24 cellular contexts compared by ENCODE assay signal in the genomic region with DNA sequence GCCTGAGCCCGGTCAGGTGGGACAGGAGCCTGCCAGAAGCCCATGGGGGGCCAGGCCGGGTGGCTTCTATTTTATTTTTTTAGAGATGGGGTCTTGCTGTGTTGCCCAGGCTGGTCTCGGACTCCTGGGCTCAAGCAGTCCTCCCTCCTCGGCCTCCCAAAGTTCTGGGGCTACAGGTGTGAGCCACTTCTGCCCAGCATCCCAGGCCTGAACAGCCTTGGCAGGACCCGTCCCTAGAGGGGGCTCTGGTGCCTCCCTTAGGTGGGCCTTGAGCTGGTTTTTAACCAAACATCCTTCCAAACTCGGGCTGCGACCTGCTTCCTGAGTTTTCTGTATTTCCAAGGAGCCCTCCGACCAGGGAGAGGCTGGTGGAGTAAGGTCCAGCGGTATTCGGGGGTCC. TPM values are rescaled to one million over a fixed set of nuclear protein-coding genes. Genes with fewer than 3 reads are reported as not detected.
A peak's percentile ranks its signal among the peaks of the same experiment; 100 is the strongest.
DNase-seq lines count a peak whose midpoint lies in the region; ATAC-seq and TF ChIP-seq lines count a peak whose summit lies in the region.
"Had no signal": no experiment of that assay in that cellular context is flagged by ENCODE, and none has a peak within 500 bp of the region (broad histone marks: within the 10 kb centered on the region; RNA-seq: fewer than 3 reads in every experiment).

No MANE protein-coding gene starts in this region.

- POLR2A ChIA-PET in activated CD8-positive, alpha-beta T cell treated with anti-CD3 and anti-CD28 coated beads for 36 hours (lab: Charles Lee) = interaction anchor here (0.8 to 1.2 kb wide), 2 partner anchors 52 to 139 kb away, joined by 3 read pairs; a partner anchor contains a TSS
- POLR2A ChIA-PET in activated CD8-positive, alpha-beta T cell treated with anti-CD3 and anti-CD28 coated beads, Interleukin-2, amount 10 ng/mL, durations not matched to agents 7 days and 5 days (lab: Charles Lee) = interaction anchor here (0.6 kb wide), 1 partner anchor 834 kb away, joined by 3 read pairs; no protein-coding TSS in a partner anchor
- POLR2A ChIA-PET in WTC11 (lab: Charles Lee) = no interaction called here

- peaks cover 8% of the 10 kb centered on the region for H3K4me1 Mint-ChIP-seq in activated CD8-positive, alpha-beta T cell treated with anti-CD3 and anti-CD28 coated beads for 36 hours (ENCODE audit: low read depth)
- H3K4me1 Mint-ChIP-seq in activated CD8-positive, alpha-beta T cell treated with anti-CD3 and anti-CD28 coated beads, Interleukin-2, amount 10 ng/mL, durations not matched to agents 7 days and 5 days (ENCODE audit: low read depth) = peaks cover 5% of the 10 kb centered on the region
- H3K4me1 Mint-ChIP-seq in WTC11 = peaks cover 3% of the 10 kb centered on the region

- H3K27me3 ChIP-seq in H7 (ENCODE audit: control insufficient read depth, insufficient read depth, low read length) (peaks cover 67% of the 10 kb centered on the region), kidney epithelial cell (ENCODE audit: control insufficient read depth, insufficient read depth, low read length) (peaks cover 46% of the 10 kb centered on the region)

- H3K36me3 ChIP-seq in H7 (replicated peaks; ENCODE audit: control insufficient read depth, insufficient read depth, low read length) (no peaks in the 10 kb centered on the region), kidney epithelial cell (ENCODE audit: control insufficient read depth, insufficient read depth, low read length) (no peaks in the 10 kb centered on the region)
- H3K36me3 ChIP-seq: sigmoid colon had no signal

- no peak for TF ChIP-seq CTCF in activated CD8-positive, alpha-beta T cell treated with anti-CD3 and anti-CD28 coated beads for 36 hours (IDR thresholded peaks at IDR 0.05)
- no peak for TF ChIP-seq CTCF in WTC11 (IDR thresholded peaks at IDR 0.05)
- peak; percentile 21 for TF ChIP-seq CTCF in kidney epithelial cell (IDR thresholded peaks at IDR 0.05; ENCODE audit: insufficient read depth, low read length, poor library complexity, severe bottlenecking)

- CTCF ChIA-PET in activated CD8-positive, alpha-beta T cell treated with anti-CD3 and anti-CD28 coated beads for 36 hours (lab: Charles Lee) = interaction anchor here (1.0 kb wide), 1 partner anchor 51 kb away, joined by 3 read pairs; a partner anchor contains a TSS
- CTCF ChIA-PET in activated CD8-positive, alpha-beta T cell treated with anti-CD3 and anti-CD28 coated beads, Interleukin-2, amount 10 ng/mL, durations not matched to agents 7 days and 5 days (lab: Charles Lee) = no interaction called here
- CTCF ChIA-PET in WTC11 (lab: Charles Lee) = interaction anchor here (0.5 to 2.4 kb wide), 11 partner anchors 9 to 119 kb away, joined by 3 to 37 read pairs (median 4); a partner anchor contains a TSS

- ATAC-seq in activated CD8-positive, alpha-beta T cell treated with anti-CD3 and anti-CD28 coated beads for 36 hours = no peak
- ATAC-seq in activated CD8-positive, alpha-beta T cell treated with anti-CD3 and anti-CD28 coated beads, Interleukin-2, amount 10 ng/mL, durations not matched to agents 7 days and 5 days = no peak
- peak; percentile 4; the same call in 1 of the 2 replicates for ATAC-seq in WTC11
- no peak for ATAC-seq in HG03095 (IDR thresholded peaks at IDR 0.05; ENCODE audit: unreplicated experiment)
- ATAC-seq: activated CD4-positive, CD25-positive, alpha-beta regulatory T cell treated with anti-CD3 and anti-CD28 coated beads, Interleukin-2, amount 50 U/mL, for 24 hours; naive thymus-derived CD4-positive, alpha-beta T cell; stimulated activated naive B cell treated with anti-CD40 and anti-IgM and Interleukin-4, amounts not matched to agents 10 μg/mL and 1 μg/mL and 100 μg/mL, for 72 hours had no signal

- H3K4me3 Mint-ChIP-seq in activated CD8-positive, alpha-beta T cell treated with anti-CD3 and anti-CD28 coated beads for 36 hours = no peak overlapping the region
- H3K4me3 Mint-ChIP-seq in activated CD8-positive, alpha-beta T cell treated with anti-CD3 and anti-CD28 coated beads, Interleukin-2, amount 10 ng/mL, durations not matched to agents 7 days and 5 days = no peak overlapping the region
- H3K4me3 Mint-ChIP-seq in WTC11 = no peak overlapping the region
- H3K4me3 Mint-ChIP-seq: activated naive CD4-positive, alpha-beta T cell treated with anti-CD3 and anti-CD28 coated beads, Interleukin-2, amount 10 ng/mL, durations not matched to agents 7 days and 5 days; CD14-positive monocyte; central memory CD8-positive, alpha-beta T cell; memory B cell; naive thymus-derived CD4-positive, alpha-beta T cell; stimulated activated naive B cell treated with anti-CD40 and anti-IgM and Interleukin-4, amounts not matched to agents 10 μg/mL and 1 μg/mL and 100 μg/mL, for 72 hours had no signal

- peak; percentile 21 for DNase-seq in activated CD8-positive, alpha-beta T cell treated with anti-CD3 and anti-CD28 coated beads for 36 hours
- DNase-seq in activated CD8-positive, alpha-beta T cell treated with anti-CD3 and anti-CD28 coated beads, Interleukin-2, amount 10 ng/mL, durations not matched to agents 7 days and 5 days = no peak
- DNase-seq in H7 (peak; percentile 89), WTC11 (ENCODE audit: low spot score) (no peak), kidney epithelial cell (ENCODE audit: low read depth) (no peak), GDM1 (lab: John Stamatoyannopoulos, UW) (no peak)
- no peak for DNase-seq in stimulated activated CD4-positive, alpha-beta T cell treated with anti-CD3 and anti-CD28 coated beads, Interleukin-4, amount 100 ng/mL, for 4 hours
- DNase-seq: ACHN; activated naive CD4-positive, alpha-beta T cell treated with anti-CD3 and anti-CD28 coated beads, Interleukin-2, amount 10 ng/mL, durations not matched to agents 7 days and 5 days; activated T-cell treated with anti-CD3 and anti-CD28 coated beads, Interleukin-2, amount 50 U/mL, for 48 hours; effector CD4-positive, alpha-beta T cell; KG1; naive thymus-derived CD4-positive, alpha-beta T cell; NCI-H187 treated with DMSO at 0.1 percent for 48 hours; NCI-H446; sigmoid colon; stimulated activated naive B cell treated with anti-CD40 and anti-IgM and Interleukin-4, amounts not matched to agents 10 μg/mL and 1 μg/mL and 100 μg/mL, for 72 hours had no signal

- no peaks in the 10 kb centered on the region for H3K36me3 Mint-ChIP-seq in activated CD8-positive, alpha-beta T cell treated with anti-CD3 and anti-CD28 coated beads for 36 hours (ENCODE audit: low read depth)
- H3K36me3 Mint-ChIP-seq in activated CD8-positive, alpha-beta T cell treated with anti-CD3 and anti-CD28 coated beads, Interleukin-2, amount 10 ng/mL, durations not matched to agents 7 days and 5 days (ENCODE audit: low read depth) = no peaks in the 10 kb centered on the region
- H3K36me3 Mint-ChIP-seq in WTC11 = no peaks in the 10 kb centered on the region
- H3K36me3 Mint-ChIP-seq: activated naive CD4-positive, alpha-beta T cell treated with anti-CD3 and anti-CD28 coated beads, Interleukin-2, amount 10 ng/mL, durations not matched to agents 7 days and 5 days; memory B cell; naive thymus-derived CD4-positive, alpha-beta T cell had no signal

- H3K27ac Mint-ChIP-seq in activated CD8-positive, alpha-beta T cell treated with anti-CD3 and anti-CD28 coated beads for 36 hours = no peak overlapping the region
- no peak overlapping the region for H3K27ac Mint-ChIP-seq in activated CD8-positive, alpha-beta T cell treated with anti-CD3 and anti-CD28 coated beads, Interleukin-2, amount 10 ng/mL, durations not matched to agents 7 days and 5 days
- H3K27ac Mint-ChIP-seq in WTC11 = no peak overlapping the region
- H3K27ac Mint-ChIP-seq: activated naive CD4-positive, alpha-beta T cell treated with anti-CD3 and anti-CD28 coated beads, Interleukin-2, amount 10 ng/mL, durations not matched to agents 7 days and 5 days; CD14-positive monocyte; memory B cell; naive thymus-derived CD4-positive, alpha-beta T cell; stimulated activated naive B cell treated with anti-CD40 and anti-IgM and Interleukin-4, amounts not matched to agents 10 μg/mL and 1 μg/mL and 100 μg/mL, for 72 hours had no signal

- H3K27me3 Mint-ChIP-seq in activated CD8-positive, alpha-beta T cell treated with anti-CD3 and anti-CD28 coated beads for 36 hours = peaks cover 7% of the 10 kb centered on the region
- H3K27me3 Mint-ChIP-seq in activated CD8-positive, alpha-beta T cell treated with anti-CD3 and anti-CD28 coated beads, Interleukin-2, amount 10 ng/mL, durations not matched to agents 7 days and 5 days (ENCODE audit: low read depth) = peaks cover 7% of the 10 kb centered on the region
- H3K27me3 Mint-ChIP-seq in WTC11 (ENCODE audit: low read depth) = peaks cover 98% of the 10 kb centered on the region

- intact Hi-C loops in activated CD8-positive, alpha-beta T cell treated with anti-CD3 and anti-CD28 coated beads for 36 hours (cut with micrococcal nuclease) = no loop called here

- H3K9me3 Mint-ChIP-seq in activated CD8-positive, alpha-beta T cell treated with anti-CD3 and anti-CD28 coated beads for 36 hours = no peaks in the 10 kb centered on the region
- no peaks in the 10 kb centered on the region for H3K9me3 Mint-ChIP-seq in activated CD8-positive, alpha-beta T cell treated with anti-CD3 and anti-CD28 coated beads, Interleukin-2, amount 10 ng/mL, durations not matched to agents 7 days and 5 days (ENCODE audit: insufficient read depth)
- H3K9me3 Mint-ChIP-seq in WTC11 = no peaks in the 10 kb centered on the region
- H3K9me3 Mint-ChIP-seq: activated naive CD4-positive, alpha-beta T cell treated with anti-CD3 and anti-CD28 coated beads, Interleukin-2, amount 10 ng/mL, durations not matched to agents 7 days and 5 days; central memory CD8-positive, alpha-beta T cell; memory B cell had no signal

- no peak overlapping the region for H3K4me3 ChIP-seq in H7 (ENCODE audit: insufficient read depth, low read depth, low read length)
- no peak overlapping the region for H3K4me3 ChIP-seq in kidney epithelial cell (ENCODE audit: low read depth, low read length)
- H3K4me3 ChIP-seq: esophagus muscularis mucosa, sigmoid colon had no signal

TF ChIP-seq in WTC11, 78 proteins besides CTCF, POLR2A, EP300 and RAD21:
- peak; percentile 72; the same call in 1 of the 2 replicates for TF ChIP-seq ZNF121 (CRISPR knock-in tag; IDR thresholded peaks at IDR 0.05)
- TF ChIP-seq ATF1 (CRISPR knock-in tag; IDR thresholded peaks at IDR 0.05) = no peak
- peak; percentile 86 for TF ChIP-seq GTF2I (CRISPR knock-in tag; conservative IDR thresholded peaks at IDR 0.05)
TF ChIP-seq in WTC11: peak in this region for 2.

RNA-seq across cellular contexts. Expression of a gene that starts 10.5 kb away (rescaled TPM):
- total RNA-seq in activated CD8-positive, alpha-beta T cell treated with anti-CD3 and anti-CD28 coated beads for 36 hours = not detected
- not detected for total RNA-seq in activated CD8-positive, alpha-beta T cell treated with anti-CD3 and anti-CD28 coated beads, Interleukin-2, amount 10 ng/mL, durations not matched to agents 7 days and 5 days
- not detected in 2 replicates for total RNA-seq in H7 (2014; rRNA removed; shearing (Covaris generic))
- total RNA-seq in WTC11 (2021) (0.13 to 0.18 TPM (median 0.16 TPM) in 3 replicates), kidney epithelial cell (not detected in 2 replicates)
- total RNA-seq: activated CD8-positive, alpha-beta memory T cell treated with anti-CD3 and anti-CD28 coated beads for 36 hours; naive thymus-derived CD4-positive, alpha-beta T cell had no signal

RNA-seq across cellular contexts. Expression of a gene that starts 51.1 kb away (rescaled TPM):
- total RNA-seq in activated CD8-positive, alpha-beta T cell treated with anti-CD3 and anti-CD28 coated beads for 36 hours = 10 to 100 TPM; 75.9 to 87.6 TPM
- 10 to 100 TPM; 81.8 to 84.0 TPM for total RNA-seq in activated CD8-positive, alpha-beta T cell treated with anti-CD3 and anti-CD28 coated beads, Interleukin-2, amount 10 ng/mL, durations not matched to agents 7 days and 5 days
- 92.6 and 95.8 TPM in 2 replicates for total RNA-seq in H7 (2014; rRNA removed; shearing (Covaris generic))
- 77.3 to 82.5 TPM (median 81.9 TPM) in 3 replicates for total RNA-seq in WTC11 (2021)
- 71.6 and 81.1 TPM in 2 replicates for total RNA-seq in kidney epithelial cell

Comparison
In these comparisons a context has a peak if more than half of its experiments do, and no peak if none do; other contexts are left out.
1. DNase-seq: peak in activated CD8-positive, alpha-beta T cell treated with anti-CD3 and anti-CD28 coated beads for 36 hours (single experiment) and H7 (single experiment); none in activated CD8-positive, alpha-beta T cell treated with anti-CD3 and anti-CD28 coated beads, Interleukin-2, amount 10 ng/mL, durations not matched to agents 7 days and 5 days (single experiment), WTC11 (single experiment), kidney epithelial cell (single experiment), stimulated activated CD4-positive, alpha-beta T cell treated with anti-CD3 and anti-CD28 coated beads, Interleukin-4, amount 100 ng/mL, for 4 hours (0 of 2) and GDM1 (single experiment).